Comparison of ENCODE assay signal across 9 cellular contexts in the genomic region with DNA sequence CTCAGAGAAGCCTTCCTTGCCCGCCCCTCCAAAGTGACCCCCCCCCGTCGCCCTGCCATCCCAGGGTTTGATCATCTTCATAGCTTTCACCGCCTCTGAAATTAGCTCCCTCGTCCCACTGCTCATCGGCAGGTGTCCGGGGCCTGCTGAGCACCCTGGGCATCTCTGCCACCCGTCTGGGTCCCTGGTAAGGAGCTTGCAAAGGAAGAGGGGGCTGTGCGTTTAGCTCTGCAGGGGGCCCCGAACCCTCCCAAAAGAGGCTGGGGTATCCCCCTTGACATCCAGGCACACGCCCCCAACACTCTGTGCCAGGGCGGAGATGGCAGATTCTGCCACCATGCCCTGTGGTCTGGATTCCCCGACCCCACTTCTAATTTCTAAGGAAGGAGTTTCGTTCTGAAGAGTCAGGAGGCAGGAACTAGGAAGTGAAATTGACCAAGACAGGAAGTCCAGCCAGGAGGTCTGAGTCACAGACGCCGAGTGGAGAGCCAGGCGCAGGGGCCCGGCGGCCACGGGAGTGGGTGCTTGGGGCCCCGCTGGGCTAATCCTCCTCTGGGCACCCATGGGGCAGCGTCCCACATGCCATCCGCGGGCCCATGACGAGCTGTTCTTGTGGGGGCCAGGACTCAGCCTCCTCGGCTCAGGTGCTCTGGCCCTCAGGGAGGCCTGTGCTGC.
DNase-seq lines count a peak whose midpoint lies in the region; ATAC-seq, FAIRE-seq and TF ChIP-seq lines count a peak whose summit lies in the region.
"Had no signal": no experiment of that assay in that cellular context is flagged by ENCODE, and none has a peak within 500 bp of the region (broad histone marks: within the 10 kb centered on the region; RNA-seq: fewer than 3 reads in every experiment).

No MANE protein-coding gene starts in this region.

- no peaks in the 10 kb centered on the region for H3K9me3 ChIP-seq in small intestine (ENCODE audit: control insufficient read depth, low read depth)

- H3K36me3 ChIP-seq in small intestine (ENCODE audit: control insufficient read depth in 2 of 2, insufficient read depth in 2 of 2, low read length in 2 of 2): no peaks in the 10 kb centered on the region

- peak overlapping the region in 1 of 2 donors; percentile 74 for H3K27ac ChIP-seq in small intestine (ENCODE audit: low read depth in 1 of 2, low read length in 1 of 2)
- H3K27ac ChIP-seq: KMS-11 had no signal

- WGBS in small intestine, 3 donors: 64 to 76% (median 74%) methylated on average over 26 of the region's 26 CpGs

- ATAC-seq in HG02885 (IDR thresholded peaks at IDR 0.05; ENCODE audit: poor library complexity, unreplicated experiment): peak; percentile 45
- no peak for ATAC-seq in activated CD4-positive, CD25-positive, alpha-beta regulatory T cell treated with anti-CD3 and anti-CD28 coated beads, Interleukin-2, amount 50 U/mL, for 24 hours

- no peak overlapping the region for H3K4me3 ChIP-seq in small intestine (ENCODE audit: low read depth in 1 of 2, low read length in 2 of 2)

- peaks cover 2 to 9% of the 10 kb centered on the region in 2 donors for H3K4me1 ChIP-seq in small intestine (ENCODE audit: control insufficient read depth in 2 of 2, insufficient read depth in 1 of 2, low read depth in 1 of 2, low read length in 1 of 2)

- CTCF ChIA-PET in GM10248 (lab: Yijun Ruan, JAX): interaction anchor here (0.8 to 1.6 kb wide), 4 partner anchors 9 to 376 kb away, joined by 3 to 4 read pairs (median 4); no protein-coding TSS in a partner anchor

- no peak for TF ChIP-seq CTCF in GM10248 (IDR thresholded peaks at IDR 0.05; ENCODE audit: control extremely low read depth, extremely low read depth, low read depth, missing control alignments)

- POLR2A ChIA-PET in GM10248 (lab: Yijun Ruan, JAX): interaction anchor here (0.6 kb wide), 1 partner anchor 90 kb away, joined by 5 read pairs; no protein-coding TSS in a partner anchor

- FAIRE-seq in small intestine (lab: Jason Lieb, UNC): no peak

- no peaks in the 10 kb centered on the region for H3K27me3 ChIP-seq in small intestine (ENCODE audit: control insufficient read depth in 2 of 2, insufficient read depth in 2 of 2, low read length in 2 of 2)

- DNase-seq in GM10248 (ENCODE audit: extremely low spot score) (peak; percentile 69), SW 1271 (lab: John Stamatoyannopoulos, UW) (peak; percentile 52 to 68), globus pallidus (ENCODE audit: low spot score) (peak; percentile 50), small intestine (peak; percentile 32)
- DNase-seq in stimulated activated naive CD4-positive, alpha-beta T cell (lab: John Stamatoyannopoulos, UW): no peak
- DNase-seq in activated CD4-positive, CD25-positive, alpha-beta regulatory T cell treated with anti-CD3 and anti-CD28 coated beads, Interleukin-2, amount 50 U/mL, for 72 hours: no peak

Comparison
In these comparisons a context has a peak if more than half of its experiments do, and no peak if none do; other contexts are left out.
1. DNase-seq: peak in GM10248 (single experiment), SW 1271 (2 of 2), globus pallidus (single experiment) and small intestine (single experiment); none in stimulated activated naive CD4-positive, alpha-beta T cell (0 of 6) and activated CD4-positive, CD25-positive, alpha-beta regulatory T cell treated with anti-CD3 and anti-CD28 coated beads, Interleukin-2, amount 50 U/mL, for 72 hours (single experiment).